In genomic region chr5:73792687-73793320, GRCh38 we compare ENCODE assay signal across 8 cellular contexts.
A peak's percentile ranks its signal among the peaks of the same experiment; 100 is the strongest.
DNase-seq lines count a peak whose midpoint lies in the region; ATAC-seq and TF ChIP-seq lines count a peak whose summit lies in the region.

No MANE protein-coding gene starts in this region.

- H3K27ac ChIP-seq in DOHH2 (ENCODE audit: low read depth, low read length) (no peak overlapping the region), colonic mucosa (no peak overlapping the region)

- intact Hi-C loops in colonic mucosa (cut with DNase I), result loop anchor here (2.0 kb wide), 1 partner anchor 202 kb away; no protein-coding TSS in a partner anchor
- intact Hi-C loops in lower leg skin (cut with DNase I; ENCODE audit: low total_unique reads), result no loop called here

- 0% methylated on average over 2 of the region's 2 CpGs for WGBS in lower leg skin, 2 donors

- H3K36me3 ChIP-seq in DOHH2 (ENCODE audit: control insufficient read depth, low read length), result no peaks in the 10 kb centered on the region
- no peaks in the 10 kb centered on the region for H3K36me3 ChIP-seq in colonic mucosa

- H3F3A ChIP-seq in DOHH2 (ENCODE audit: control insufficient read depth, insufficient read depth), result no peaks in the 10 kb centered on the region

- TF ChIP-seq CTCF in DOHH2 (IDR thresholded peaks at IDR 0.05; ENCODE audit: low read depth, low read length, poor library complexity, severe bottlenecking), result peak; percentile 92
- peak; percentile 96 for TF ChIP-seq CTCF in HFF-Myc (IDR thresholded peaks at IDR 0.05; ENCODE audit: low read depth, low read length, missing control alignments)
- peak; percentile 96 for TF ChIP-seq CTCF in colonic mucosa (IDR thresholded peaks at IDR 0.05)
- TF ChIP-seq CTCF in lower leg skin (IDR thresholded peaks at IDR 0.05), result peak in 1 of 3 donors; percentile 64

- no peak for TF ChIP-seq POLR2A in lower leg skin (IDR thresholded peaks at IDR 0.05)

- H4K20me1 ChIP-seq in DOHH2 (ENCODE audit: control insufficient read depth, insufficient read depth, low read depth, low read length), result no peaks in the 10 kb centered on the region

- no peak overlapping the region for H3K4me3 ChIP-seq in DOHH2 (ENCODE audit: low read length)
- H3K4me3 ChIP-seq in HFF-Myc (replicated peaks; ENCODE audit: low read depth, low read length), result no peak overlapping the region
- no peak overlapping the region for H3K4me3 ChIP-seq in colonic mucosa
- no peak overlapping the region for H3K4me3 ChIP-seq in lower leg skin (ENCODE audit: low read depth, poor library complexity, severe bottlenecking)

- no peak for ATAC-seq in HG03095 (IDR thresholded peaks at IDR 0.05; ENCODE audit: unreplicated experiment)

- H3K4me2 ChIP-seq in DOHH2 (ENCODE audit: low read length), result no peak overlapping the region

- H3K9me3 ChIP-seq in DOHH2 (ENCODE audit: control insufficient read depth, insufficient read depth, low read length), result no peaks in the 10 kb centered on the region
- no peaks in the 10 kb centered on the region for H3K9me3 ChIP-seq in colonic mucosa

- peak; percentile 71 for DNase-seq in HFF-Myc (ENCODE audit: extremely low read depth, low read depth)
- peak; percentile 76 for DNase-seq in NCI-H2227 (lab: John Stamatoyannopoulos, UW; ENCODE audit: unreplicated experiment)
- DNase-seq in activated CD4-positive, alpha-beta T cell treated with anti-CD3 and anti-CD28 coated beads for 4 hours, result peak; percentile 28 to 52
- peak; percentile 77 for DNase-seq in colonic mucosa
- peak; percentile 74 to 93 for DNase-seq in lower leg skin (ENCODE audit: low spot score in 2 of 2)
- peak; percentile 32 for DNase-seq in stimulated activated CD8-positive, alpha-beta memory T cell treated with anti-CD3 and anti-CD28 coated beads, Interleukin-12 subunit alpha, Interleukin-12 subunit beta, amount 100 ng/mL, for 1 hour (ENCODE audit: low read depth)

- no peaks in the 10 kb centered on the region for H3K79me2 ChIP-seq in DOHH2 (ENCODE audit: control insufficient read depth, low read length)

- no peaks in the 10 kb centered on the region for H3K9me2 ChIP-seq in DOHH2 (replicated peaks; ENCODE audit: control insufficient read depth, low read length)

- no peak overlapping the region for H3K9ac ChIP-seq in colonic mucosa (ENCODE audit: low read depth in 2 of 2, low read length in 2 of 2)

- H3K27me3 ChIP-seq in DOHH2 (ENCODE audit: control insufficient read depth, low read length), result 0 out of 2 replicates have a peak, but pooled peaks cover 11% of the 10 kb centered on the region
- H3K27me3 ChIP-seq in colonic mucosa, result no peaks in the 10 kb centered on the region

- H3K4me1 ChIP-seq in DOHH2 (ENCODE audit: control insufficient read depth, low read length), result no peaks in the 10 kb centered on the region
- H3K4me1 ChIP-seq in colonic mucosa, result no peaks in the 10 kb centered on the region

Comparison
In these comparisons a context has a peak if more than half of its experiments do, and no peak if none do; other contexts are left out.
1. DNase-seq: peak in every context shown above with its lines; median percentile 84 in lower leg skin; 77 in colonic mucosa; 76 in NCI-H2227; 71 in HFF-Myc; 40 in activated CD4-positive, alpha-beta T cell treated with anti-CD3 and anti-CD28 coated beads for 4 hours; 32 in stimulated activated CD8-positive, alpha-beta memory T cell treated with anti-CD3 and anti-CD28 coated beads, Interleukin-12 subunit alpha, Interleukin-12 subunit beta, amount 100 ng/mL, for 1 hour.